ENCODE assay signal across 10 cellular contexts in genomic region chr19:54100560-54100959, GRCh38. TPM values are rescaled to one million over a fixed set of nuclear protein-coding genes. Genes with fewer than 3 reads are reported as not detected.
DNase-seq lines count a peak whose midpoint lies in the region; ATAC-seq and TF ChIP-seq lines count a peak whose summit lies in the region.
"Had no signal": no experiment of that assay in that cellular context is flagged by ENCODE, and none has a peak within 500 bp of the region (broad histone marks: within the 10 kb centered on the region; RNA-seq: fewer than 3 reads in every experiment).

TSS of gene OSCAR (minus strand) at chr19:54100803. CDS start at chr19:54100792, 11 bp downstream.

- H3K4me1 Mint-ChIP-seq in activated CD4-positive, alpha-beta T cell treated with anti-CD3 and anti-CD28 coated beads, Interleukin-2, amount 10 ng/mL, durations not matched to agents 24 days and 14 days = peaks cover 23% of the 10 kb centered on the region
- H3K4me1 Mint-ChIP-seq in effector memory CD8-positive, alpha-beta T cell (ENCODE audit: low read depth in 2 of 2) = peaks cover 21 to 37% of the 10 kb centered on the region in 2 donors
- peaks cover 3% of the 10 kb centered on the region for H3K4me1 Mint-ChIP-seq in progenitor cell of endocrine pancreas (ENCODE audit: low read depth)

- H3K27ac Mint-ChIP-seq in activated CD4-positive, alpha-beta T cell treated with anti-CD3 and anti-CD28 coated beads, Interleukin-2, amount 10 ng/mL, durations not matched to agents 24 days and 14 days = peak within 1 kb of the TSS; percentile 65
- H3K27ac Mint-ChIP-seq in effector memory CD8-positive, alpha-beta T cell = peak within 1 kb of the TSS; percentile 10 to 15
- H3K27ac Mint-ChIP-seq in progenitor cell of endocrine pancreas = no peak within 1 kb of the TSS

- no peak for TF ChIP-seq CTCF in progenitor cell of endocrine pancreas (IDR thresholded peaks at IDR 0.05; ENCODE audit: unreplicated experiment)

- peaks cover 9% of the 10 kb centered on the region for H3K27me3 Mint-ChIP-seq in activated CD4-positive, alpha-beta T cell treated with anti-CD3 and anti-CD28 coated beads, Interleukin-2, amount 10 ng/mL, durations not matched to agents 24 days and 14 days
- no peaks in the 10 kb centered on the region for H3K27me3 Mint-ChIP-seq in effector memory CD8-positive, alpha-beta T cell
- peaks cover 22% of the 10 kb centered on the region for H3K27me3 Mint-ChIP-seq in progenitor cell of endocrine pancreas

- no peaks in the 10 kb centered on the region for H3K9me3 Mint-ChIP-seq in activated CD4-positive, alpha-beta T cell treated with anti-CD3 and anti-CD28 coated beads, Interleukin-2, amount 10 ng/mL, durations not matched to agents 24 days and 14 days
- H3K9me3 Mint-ChIP-seq in effector memory CD8-positive, alpha-beta T cell = no peaks in the 10 kb centered on the region
- H3K9me3 Mint-ChIP-seq in progenitor cell of endocrine pancreas (ENCODE audit: low read depth) = no peaks in the 10 kb centered on the region

- peaks cover 10% of the 10 kb centered on the region for H3K36me3 Mint-ChIP-seq in activated CD4-positive, alpha-beta T cell treated with anti-CD3 and anti-CD28 coated beads, Interleukin-2, amount 10 ng/mL, durations not matched to agents 24 days and 14 days (ENCODE audit: low read depth)
- peaks cover 36% of the 10 kb centered on the region for H3K36me3 Mint-ChIP-seq in effector memory CD8-positive, alpha-beta T cell (ENCODE audit: insufficient read depth)
- peaks cover 2% of the 10 kb centered on the region for H3K36me3 Mint-ChIP-seq in progenitor cell of endocrine pancreas (ENCODE audit: insufficient read depth)

- no peak for DNase-seq in activated CD4-positive, alpha-beta T cell treated with anti-CD3 and anti-CD28 coated beads, Interleukin-2, amount 10 ng/mL, durations not matched to agents 24 days and 14 days
- DNase-seq in activated CD4-positive, alpha-beta T cell treated with anti-CD3 and anti-CD28 coated beads for 48 hours = no peak
- peak; percentile 58 for DNase-seq in OCI-M1 (lab: John Stamatoyannopoulos, UW)
- DNase-seq in effector memory CD8-positive, alpha-beta T cell = no peak
- DNase-seq in progenitor cell of endocrine pancreas (ENCODE audit: low spot score, unreplicated experiment) = no peak
- DNase-seq in NCI-H1694 (lab: John Stamatoyannopoulos, UW) = no peak
- DNase-seq: ACHN, foreskin keratinocyte had no signal

- ATAC-seq in effector memory CD8-positive, alpha-beta T cell (replicated peaks) = no peak
- ATAC-seq in GM21423 (IDR thresholded peaks at IDR 0.05; ENCODE audit: unreplicated experiment) = no peak
- no peak for ATAC-seq in HG03025 (IDR thresholded peaks at IDR 0.05; ENCODE audit: low FRiP score, unreplicated experiment)
- ATAC-seq: foreskin keratinocyte had no signal

- intact Hi-C loops in activated CD4-positive, alpha-beta T cell treated with anti-CD3 and anti-CD28 coated beads, Interleukin-2, amount 10 ng/mL, durations not matched to agents 24 days and 14 days (cut with micrococcal nuclease) = loop anchor here (5.0 kb wide), 1 partner anchor 233 kb away; the partner anchor contains the start of gene MYADM

- H3K4me3 Mint-ChIP-seq in activated CD4-positive, alpha-beta T cell treated with anti-CD3 and anti-CD28 coated beads, Interleukin-2, amount 10 ng/mL, durations not matched to agents 24 days and 14 days = peak within 1 kb of the TSS; percentile 11
- H3K4me3 Mint-ChIP-seq in effector memory CD8-positive, alpha-beta T cell = peak within 1 kb of the TSS; percentile 49 to 65
- peak within 1 kb of the TSS; percentile 56 for H3K4me3 Mint-ChIP-seq in progenitor cell of endocrine pancreas (ENCODE audit: low read depth)

RNA-seq across cellular contexts. Expression of gene OSCAR, which starts in this region (rescaled TPM):
- 0.17 and 0.26 TPM in 2 replicates for total RNA-seq in activated CD4-positive, alpha-beta T cell treated with anti-CD3 and anti-CD28 coated beads, Interleukin-2, amount 10 ng/mL, durations not matched to agents 24 days and 14 days
- total RNA-seq in progenitor cell of endocrine pancreas = not detected in 2 replicates
